ENCODE assay signal across 1 cellular context in genomic region chr1:61183471-61184034, GRCh38.
TF ChIP-seq lines count a peak whose summit lies in the region.

No MANE protein-coding gene starts in this region.

TF ChIP-seq in HEK293, 187 proteins besides CTCF, POLR2A, EP300 and RAD21 (continued from another document):
- TF ChIP-seq ZBTB49 (tag by site-specific recombination; IDR thresholded peaks at IDR 0.05; ENCODE audit: low read depth) (no peak), ZNF24 (tag by site-specific recombination; IDR thresholded peaks at IDR 0.05) (no peak), PRDM2 (tag by site-specific recombination; IDR thresholded peaks at IDR 0.05; ENCODE audit: borderline replicate concordance) (no peak)
